11 cellular contexts compared by ENCODE assay signal in genomic region chr1:24793762-24794161, GRCh38. TPM values are rescaled to one million over a fixed set of nuclear protein-coding genes. Genes with fewer than 3 reads are reported as not detected.
DNase-seq lines count a peak whose midpoint lies in the region; ATAC-seq, FAIRE-seq and TF ChIP-seq lines count a peak whose summit lies in the region.
"Had no signal": no experiment of that assay in that cellular context is flagged by ENCODE, and none has a peak within 500 bp of the region (broad histone marks: within the 10 kb centered on the region; RNA-seq: fewer than 3 reads in every experiment).

No MANE protein-coding gene starts in this region.

- H3K27me3 ChIP-seq in tibial artery, result no peaks in the 10 kb centered on the region
- H3K27me3 ChIP-seq: foreskin keratinocyte had no signal

- peaks cover 0 to 14% (median 4%) of the 10 kb centered on the region in 3 donors for H3K36me3 ChIP-seq in tibial artery

- TF ChIP-seq CTCF in coronary artery (IDR thresholded peaks at IDR 0.05) (no peak), tibial artery (IDR thresholded peaks at IDR 0.05) (no peak)

- FAIRE-seq in GM12892 (lab: Jason Lieb, UNC), result no peak

- H3K27ac ChIP-seq in coronary artery, result peak overlapping the region; percentile 57 to 86
- peak overlapping the region; percentile 72 to 79 for H3K27ac ChIP-seq in tibial artery
- H3K27ac ChIP-seq: foreskin keratinocyte, KMS-11 had no signal

- peak; percentile 81 for DNase-seq in HS-27A (ENCODE audit: low read depth)
- DNase-seq in coronary artery (ENCODE audit: low spot score), result no peak
- DNase-seq in lung microvascular endothelial cell (ENCODE audit: low read depth in 2 of 2), result peak; percentile 51 to 58
- no peak for DNase-seq in tibial artery
- DNase-seq in GM12892 (ENCODE audit: insufficient read length), result no peak
- no peak for DNase-seq in Kasumi-1 (lab: John Stamatoyannopoulos, UW)
- DNase-seq in DMS53 treated with DMSO at 0.1 percent for 48 hours (lab: John Stamatoyannopoulos, UW; ENCODE audit: unreplicated experiment), result no peak
- DNase-seq: activated naive CD4-positive, alpha-beta T cell had no signal

- H3K4me3 ChIP-seq in coronary artery (peak overlapping the region; percentile 43), tibial artery (peak overlapping the region in 1 of 2 donors; percentile 7)

- peaks cover 0 to 99% (median 52%) of the 10 kb centered on the region in 4 donors for H3K4me1 ChIP-seq in tibial artery

- ATAC-seq in HG03025 (IDR thresholded peaks at IDR 0.05; ENCODE audit: low FRiP score, unreplicated experiment), result no peak
- ATAC-seq: foreskin keratinocyte had no signal

- intact Hi-C loops in tibial artery (cut with DNase I; ENCODE audit: low total_unique reads), result no loop called here

- no peaks in the 10 kb centered on the region for H3K9me3 ChIP-seq in tibial artery

- TF ChIP-seq POLR2A in GM12892 (IDR thresholded peaks at IDR 0.05; ENCODE audit: low read depth, low read length), result no peak

RNA-seq across cellular contexts. Expression of gene CLIC4, which starts 48.5 kb away (rescaled TPM):
- 122 and 151 TPM in 2 replicates for total RNA-seq in lung microvascular endothelial cell
- polyA plus RNA-seq in GM12892 (2012; ENCODE audit: missing spikeins), result 39.3 TPM

Comparison
In these comparisons a context has a peak if more than half of its experiments do, and no peak if none do; other contexts are left out.
1. DNase-seq: peak in HS-27A (single experiment) and lung microvascular endothelial cell (2 of 2); none in coronary artery (single experiment), tibial artery (0 of 2), GM12892 (single experiment), Kasumi-1 (0 of 2) and DMS53 treated with DMSO at 0.1 percent for 48 hours (single experiment).